Comparison of ENCODE assay signal across 10 cellular contexts in genomic region chr6:110246900-110247546, GRCh38.
"Had no signal": no experiment of that assay in that cellular context is flagged by ENCODE, and none has a peak within 500 bp of the region (broad histone marks: within the 10 kb centered on the region; RNA-seq: fewer than 3 reads in every experiment).

No MANE protein-coding gene starts in this region.

- H3K4me2 ChIP-seq: KMS-11 had no signal

- H3K4me3 ChIP-seq: HAP-1 had no signal

- H3K27ac Mint-ChIP-seq: HFFc6 had no signal

- H3K27ac ChIP-seq: HL-60, KMS-11 had no signal

- H3K9ac ChIP-seq: KMS-11 had no signal

- DNase-seq: GOT3, H7, HFFc6, IMR-90, Karpas-422, KBM-7 had no signal

- ATAC-seq: HCT116 had no signal

- H3K4me1 ChIP-seq: HAP-1 had no signal

- H3K9me3 Mint-ChIP-seq: HFFc6 had no signal

- H3K4me3 Mint-ChIP-seq: HFFc6 had no signal

- H3K36me3 ChIP-seq: HAP-1 had no signal

- H3K9me3 ChIP-seq: HAP-1 had no signal
